Comparison of ENCODE assay signal across 9 cellular contexts in genomic region chr7:23014681-23015080, GRCh38. TPM values are rescaled to one million over a fixed set of nuclear protein-coding genes. Genes with fewer than 3 reads are reported as not detected.
DNase-seq lines count a peak whose midpoint lies in the region; TF ChIP-seq lines count a peak whose summit lies in the region.
"Had no signal": no experiment of that assay in that cellular context is flagged by ENCODE, and none has a peak within 500 bp of the region (broad histone marks: within the 10 kb centered on the region; RNA-seq: fewer than 3 reads in every experiment).

No MANE protein-coding gene starts in this region.

- H3K4me3 Mint-ChIP-seq in activated CD4-positive, alpha-beta T cell treated with anti-CD3 and anti-CD28 coated beads, Interleukin-2, amount 10 ng/mL, durations not matched to agents 24 days and 14 days = peak overlapping the region; percentile 92

- peaks cover 8% of the 10 kb centered on the region; the same call in 1 of the 2 replicates for H4K20me1 ChIP-seq in OCI-LY3 (ENCODE audit: insufficient read depth, low read length)

- intact Hi-C loops in activated CD4-positive, alpha-beta T cell treated with anti-CD3 and anti-CD28 coated beads, Interleukin-2, amount 10 ng/mL, durations not matched to agents 24 days and 14 days (cut with micrococcal nuclease) = loop anchor here (1.0 to 5.0 kb wide), 9 partner anchors 13 to 1587 kb away; partner anchors contain the start of genes SP4, TOMM7 and TRA2A
- intact Hi-C loops in ovary (cut with DNase I) = loop anchor here in 2 of 4 donors (10.0 kb wide), 1 partner anchor 160 kb away; no protein-coding TSS in a partner anchor

- H3K9me3 Mint-ChIP-seq in activated CD4-positive, alpha-beta T cell treated with anti-CD3 and anti-CD28 coated beads, Interleukin-2, amount 10 ng/mL, durations not matched to agents 24 days and 14 days = peaks cover 10% of the 10 kb centered on the region
- H3K9me3 Mint-ChIP-seq: H9 had no signal

- H3K36me3 ChIP-seq in OCI-LY3 (replicated peaks; ENCODE audit: low read depth, low read length) (no peaks in the 10 kb centered on the region), ovary (no peaks in the 10 kb centered on the region)

- peaks cover 41% of the 10 kb centered on the region for H3K4me1 ChIP-seq in OCI-LY3 (ENCODE audit: low read length)
- peaks cover 1% of the 10 kb centered on the region for H3K4me1 ChIP-seq in ovary (ENCODE audit: insufficient read depth)

- no peak for TF ChIP-seq EP300 in ovary (IDR thresholded peaks at IDR 0.05)

- DNase-seq in activated CD4-positive, alpha-beta T cell treated with anti-CD3 and anti-CD28 coated beads, Interleukin-2, amount 10 ng/mL, durations not matched to agents 24 days and 14 days = no peak
- no peak for DNase-seq in activated CD4-positive, alpha-beta T cell treated with anti-CD3 and anti-CD28 coated beads for 48 hours
- DNase-seq in caudate nucleus (lab: John Stamatoyannopoulos, UW) (no peak), ovary (no peak), 8988T (no peak), occipital lobe (lab: John Stamatoyannopoulos, UW) (no peak)
- DNase-seq in activated effector memory CD4-positive, alpha-beta T cell treated with anti-CD3 and anti-CD28 coated beads, Interleukin-2, amount 50 U/mL, for 16 hours = no peak

- WGBS in ovary, 3 donors = 15 to 33% (median 25%) methylated on average over 2 of the region's 2 CpGs

- peaks cover 29% of the 10 kb centered on the region for H3K4me1 Mint-ChIP-seq in activated CD4-positive, alpha-beta T cell treated with anti-CD3 and anti-CD28 coated beads, Interleukin-2, amount 10 ng/mL, durations not matched to agents 24 days and 14 days

- peak overlapping the region; percentile 52 for H3K4me2 ChIP-seq in OCI-LY3 (ENCODE audit: low read length)

- H3K27ac Mint-ChIP-seq in activated CD4-positive, alpha-beta T cell treated with anti-CD3 and anti-CD28 coated beads, Interleukin-2, amount 10 ng/mL, durations not matched to agents 24 days and 14 days = peak overlapping the region; percentile 88

- H3K4me3 ChIP-seq in OCI-LY3 (ENCODE audit: low read length) (peak overlapping the region; percentile 52), ovary (peak overlapping the region; percentile 16)

- TF ChIP-seq CTCF in OCI-LY3 (IDR thresholded peaks at IDR 0.05; ENCODE audit: low read depth, low read length) (no peak), ovary (IDR thresholded peaks at IDR 0.05) (no peak)

- H2AFZ ChIP-seq in OCI-LY3 (ENCODE audit: low read depth, low read length) = peak overlapping the region; percentile 89

- peaks cover 29% of the 10 kb centered on the region for H3K79me2 ChIP-seq in OCI-LY3 (ENCODE audit: low read length)

- H3K27me3 ChIP-seq in OCI-LY3 (ENCODE audit: low read depth, low read length) = no peaks in the 10 kb centered on the region
- no peaks in the 10 kb centered on the region for H3K27me3 ChIP-seq in ovary

- H3K9ac ChIP-seq in OCI-LY3 (ENCODE audit: low read length) = peak overlapping the region; percentile 44

- H3K9me3 ChIP-seq in OCI-LY3 (ENCODE audit: insufficient read depth, low read length) = no peaks in the 10 kb centered on the region
- no peaks in the 10 kb centered on the region for H3K9me3 ChIP-seq in ovary

- H3K27ac ChIP-seq in OCI-LY3 (ENCODE audit: low read length) = no peak overlapping the region
- H3K27ac ChIP-seq in caudate nucleus (ENCODE audit: low read depth, low read length) = peak overlapping the region; percentile 38
- H3K27ac ChIP-seq in ovary = no peak overlapping the region

- no peak for TF ChIP-seq POLR2A in ovary (IDR thresholded peaks at IDR 0.05)

- peaks cover 2% of the 10 kb centered on the region for H3K36me3 Mint-ChIP-seq in activated CD4-positive, alpha-beta T cell treated with anti-CD3 and anti-CD28 coated beads, Interleukin-2, amount 10 ng/mL, durations not matched to agents 24 days and 14 days (ENCODE audit: low read depth)

- H3K27me3 Mint-ChIP-seq in activated CD4-positive, alpha-beta T cell treated with anti-CD3 and anti-CD28 coated beads, Interleukin-2, amount 10 ng/mL, durations not matched to agents 24 days and 14 days = no peaks in the 10 kb centered on the region

RNA-seq across cellular contexts. Expression of gene HYCC1, which starts 0.8 kb away (rescaled TPM):
- 33.7 and 41.5 TPM in 2 replicates for total RNA-seq in activated CD4-positive, alpha-beta T cell treated with anti-CD3 and anti-CD28 coated beads, Interleukin-2, amount 10 ng/mL, durations not matched to agents 24 days and 14 days
- total RNA-seq in ovary (10 to 100 TPM; 19.5 to 27.4 (median 25.2) TPM), occipital lobe (168 TPM)
- polyA plus RNA-seq in ovary = 10 to 100 TPM in 1 of 2 donors, 1 to 10 TPM in 1; 8.3 to 17.6 TPM
